ENCODE assay signal across 1 cellular context in the genomic region with DNA sequence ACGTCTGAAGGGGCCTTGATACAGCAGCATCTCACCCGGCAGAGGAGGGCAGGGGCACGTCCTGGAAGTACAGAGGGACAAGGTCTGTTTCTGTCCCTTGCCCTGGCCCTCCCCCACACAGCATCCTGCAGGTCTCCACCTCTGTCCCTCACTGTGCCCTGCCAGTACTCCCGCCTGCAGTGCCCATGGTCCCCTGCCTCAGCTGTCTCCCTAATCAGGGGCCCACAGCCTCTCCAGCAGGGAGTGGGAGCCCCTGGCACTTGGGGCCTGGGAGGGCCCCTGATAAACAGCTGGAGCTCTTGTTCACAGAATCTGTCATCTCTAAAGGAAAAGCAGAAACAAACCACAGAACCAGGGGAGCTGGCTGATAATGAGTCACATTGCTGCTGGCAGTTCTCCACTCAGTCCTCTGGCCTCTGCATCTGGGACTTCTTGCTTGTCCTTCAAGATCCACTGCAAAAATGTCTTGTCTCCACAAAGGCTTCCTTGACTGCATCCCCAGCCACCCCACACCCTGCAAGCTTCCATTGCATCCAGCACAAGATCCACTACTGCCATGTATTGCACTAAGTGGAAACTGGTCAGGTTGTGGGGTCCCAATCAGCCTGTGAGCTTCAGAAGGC.
A peak's percentile ranks its signal among the peaks of the same experiment; 100 is the strongest.
TF ChIP-seq lines count a peak whose summit lies in the region.

No MANE protein-coding gene starts in this region.

TF ChIP-seq in K562, 482 proteins besides CTCF, POLR2A, EP300 and RAD21 (continued from another document and continues in another):
- TF ChIP-seq, protein P1, sequence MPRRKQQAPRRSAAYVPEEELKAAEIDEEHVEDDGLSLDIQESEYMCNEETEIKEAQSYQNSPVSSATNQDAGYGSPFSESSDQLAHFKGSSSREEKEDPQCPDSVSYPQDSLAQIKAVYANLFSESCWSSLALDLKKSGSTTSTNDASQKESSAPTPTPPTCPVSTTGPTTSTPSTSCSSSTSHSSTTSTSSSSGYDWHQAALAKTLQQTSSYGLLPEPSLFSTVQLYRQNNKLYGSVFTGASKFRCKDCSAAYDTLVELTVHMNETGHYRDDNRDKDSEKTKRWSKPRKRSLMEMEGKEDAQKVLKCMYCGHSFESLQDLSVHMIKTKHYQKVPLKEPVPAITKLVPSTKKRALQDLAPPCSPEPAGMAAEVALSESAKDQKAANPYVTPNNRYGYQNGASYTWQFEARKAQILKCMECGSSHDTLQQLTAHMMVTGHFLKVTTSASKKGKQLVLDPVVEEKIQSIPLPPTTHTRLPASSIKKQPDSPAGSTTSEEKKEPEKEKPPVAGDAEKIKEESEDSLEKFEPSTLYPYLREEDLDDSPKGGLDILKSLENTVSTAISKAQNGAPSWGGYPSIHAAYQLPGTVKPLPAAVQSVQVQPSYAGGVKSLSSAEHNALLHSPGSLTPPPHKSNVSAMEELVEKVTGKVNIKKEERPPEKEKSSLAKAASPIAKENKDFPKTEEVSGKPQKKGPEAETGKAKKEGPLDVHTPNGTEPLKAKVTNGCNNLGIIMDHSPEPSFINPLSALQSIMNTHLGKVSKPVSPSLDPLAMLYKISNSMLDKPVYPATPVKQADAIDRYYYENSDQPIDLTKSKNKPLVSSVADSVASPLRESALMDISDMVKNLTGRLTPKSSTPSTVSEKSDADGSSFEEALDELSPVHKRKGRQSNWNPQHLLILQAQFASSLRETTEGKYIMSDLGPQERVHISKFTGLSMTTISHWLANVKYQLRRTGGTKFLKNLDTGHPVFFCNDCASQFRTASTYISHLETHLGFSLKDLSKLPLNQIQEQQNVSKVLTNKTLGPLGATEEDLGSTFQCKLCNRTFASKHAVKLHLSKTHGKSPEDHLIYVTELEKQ (CRISPR knock-in tag; IDR thresholded peaks at IDR 0.05): no peak
- TF ChIP-seq ZNF311 (CRISPR knock-in tag; IDR thresholded peaks at IDR 0.05) (peak; percentile 82), MEIS2 (IDR thresholded peaks at IDR 0.05; ENCODE audit: partially characterized antibody) (peak; percentile 95), TCF7 (IDR thresholded peaks at IDR 0.05; ENCODE audit: borderline replicate concordance) (no peak; the same call in 1 of the 2 replicates), PHF20 (IDR thresholded peaks at IDR 0.05; ENCODE audit: partially characterized antibody) (peak; percentile 46), NCOA2 (IDR thresholded peaks at IDR 0.05; ENCODE audit: partially characterized antibody in 2 of 2) (no peak), GABPB2 (CRISPR knock-in tag; conservative IDR thresholded peaks at IDR 0.05) (no peak), ZNF354B (CRISPR knock-in tag; IDR thresholded peaks at IDR 0.05) (0 out of 2 replicates have a peak, but pooled peaks have one; percentile 2), ZNF507 (tag; conservative IDR thresholded peaks at IDR 0.05) (no peak), NUFIP1 (IDR thresholded peaks at IDR 0.05; ENCODE audit: partially characterized antibody) (peak; percentile 86), U2AF2 (optimal IDR thresholded peaks at IDR 0.05; ENCODE audit: low read depth, low read length) (no peak), SMARCA4 (IDR thresholded peaks at IDR 0.05) (peak; percentile 99), ZNF589 (CRISPR knock-in tag; IDR thresholded peaks at IDR 0.05; ENCODE audit: low read depth) (peak; percentile 91), ZNF444 (CRISPR knock-in tag; IDR thresholded peaks at IDR 0.05) (peak; percentile 90), KLF16 (IDR thresholded peaks at IDR 0.05) (peak; percentile 99), ZNF785 (CRISPR knock-in tag; IDR thresholded peaks at IDR 0.05) (no peak), ILK (tag; IDR thresholded peaks at IDR 0.05; ENCODE audit: borderline replicate concordance, low read depth) (no peak), ZNF347 (CRISPR knock-in tag; IDR thresholded peaks at IDR 0.05; ENCODE audit: low read depth) (peak; percentile 77; the same call in 1 of the 2 replicates), SMAD1 (IDR thresholded peaks at IDR 0.05; ENCODE audit: low read depth, low read length, partially characterized antibody) (peak; percentile 80), POU5F1 (IDR thresholded peaks at IDR 0.05; ENCODE audit: borderline replicate concordance, low read depth, low read length, partially characterized antibody) (no peak), TRIM28 (IDR thresholded peaks at IDR 0.05) (peak; percentile 74; the same call in 1 of the 2 replicates), ZNF274 (IDR thresholded peaks at IDR 0.05; ENCODE audit: borderline replicate concordance, low read depth, low read length) (peak; percentile 86; the same call in 1 of the 2 replicates), POLR3G (IDR thresholded peaks at IDR 0.05; ENCODE audit: extremely low read depth, insufficient read length, insufficient replicate concordance) (no peak), TCF3 (CRISPR knock-in tag; IDR thresholded peaks at IDR 0.05) (peak; percentile 100)
- TF ChIP-seq, protein P2, sequence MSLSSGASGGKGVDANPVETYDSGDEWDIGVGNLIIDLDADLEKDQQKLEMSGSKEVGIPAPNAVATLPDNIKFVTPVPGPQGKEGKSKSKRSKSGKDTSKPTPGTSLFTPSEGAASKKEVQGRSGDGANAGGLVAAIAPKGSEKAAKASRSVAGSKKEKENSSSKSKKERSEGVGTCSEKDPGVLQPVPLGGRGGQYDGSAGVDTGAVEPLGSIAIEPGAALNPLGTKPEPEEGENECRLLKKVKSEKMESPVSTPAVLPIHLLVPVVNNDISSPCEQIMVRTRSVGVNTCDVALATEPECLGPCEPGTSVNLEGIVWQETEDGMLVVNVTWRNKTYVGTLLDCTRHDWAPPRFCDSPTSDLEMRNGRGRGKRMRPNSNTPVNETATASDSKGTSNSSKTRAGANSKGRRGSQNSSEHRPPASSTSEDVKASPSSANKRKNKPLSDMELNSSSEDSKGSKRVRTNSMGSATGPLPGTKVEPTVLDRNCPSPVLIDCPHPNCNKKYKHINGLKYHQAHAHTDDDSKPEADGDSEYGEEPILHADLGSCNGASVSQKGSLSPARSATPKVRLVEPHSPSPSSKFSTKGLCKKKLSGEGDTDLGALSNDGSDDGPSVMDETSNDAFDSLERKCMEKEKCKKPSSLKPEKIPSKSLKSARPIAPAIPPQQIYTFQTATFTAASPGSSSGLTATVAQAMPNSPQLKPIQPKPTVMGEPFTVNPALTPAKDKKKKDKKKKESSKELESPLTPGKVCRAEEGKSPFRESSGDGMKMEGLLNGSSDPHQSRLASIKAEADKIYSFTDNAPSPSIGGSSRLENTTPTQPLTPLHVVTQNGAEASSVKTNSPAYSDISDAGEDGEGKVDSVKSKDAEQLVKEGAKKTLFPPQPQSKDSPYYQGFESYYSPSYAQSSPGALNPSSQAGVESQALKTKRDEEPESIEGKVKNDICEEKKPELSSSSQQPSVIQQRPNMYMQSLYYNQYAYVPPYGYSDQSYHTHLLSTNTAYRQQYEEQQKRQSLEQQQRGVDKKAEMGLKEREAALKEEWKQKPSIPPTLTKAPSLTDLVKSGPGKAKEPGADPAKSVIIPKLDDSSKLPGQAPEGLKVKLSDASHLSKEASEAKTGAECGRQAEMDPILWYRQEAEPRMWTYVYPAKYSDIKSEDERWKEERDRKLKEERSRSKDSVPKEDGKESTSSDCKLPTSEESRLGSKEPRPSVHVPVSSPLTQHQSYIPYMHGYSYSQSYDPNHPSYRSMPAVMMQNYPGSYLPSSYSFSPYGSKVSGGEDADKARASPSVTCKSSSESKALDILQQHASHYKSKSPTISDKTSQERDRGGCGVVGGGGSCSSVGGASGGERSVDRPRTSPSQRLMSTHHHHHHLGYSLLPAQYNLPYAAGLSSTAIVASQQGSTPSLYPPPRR (CRISPR knock-in tag; IDR thresholded peaks at IDR 0.05; ENCODE audit: borderline replicate concordance): no peak
- TF ChIP-seq, protein P3, sequence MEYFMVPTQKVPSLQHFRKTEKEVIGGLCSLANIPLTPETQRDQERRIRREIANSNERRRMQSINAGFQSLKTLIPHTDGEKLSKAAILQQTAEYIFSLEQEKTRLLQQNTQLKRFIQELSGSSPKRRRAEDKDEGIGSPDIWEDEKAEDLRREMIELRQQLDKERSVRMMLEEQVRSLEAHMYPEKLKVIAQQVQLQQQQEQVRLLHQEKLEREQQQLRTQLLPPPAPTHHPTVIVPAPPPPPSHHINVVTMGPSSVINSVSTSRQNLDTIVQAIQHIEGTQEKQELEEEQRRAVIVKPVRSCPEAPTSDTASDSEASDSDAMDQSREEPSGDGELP (CRISPR knock-in tag; IDR thresholded peaks at IDR 0.05; ENCODE audit: borderline replicate concordance): peak; percentile 100
- TF ChIP-seq, protein P4, sequence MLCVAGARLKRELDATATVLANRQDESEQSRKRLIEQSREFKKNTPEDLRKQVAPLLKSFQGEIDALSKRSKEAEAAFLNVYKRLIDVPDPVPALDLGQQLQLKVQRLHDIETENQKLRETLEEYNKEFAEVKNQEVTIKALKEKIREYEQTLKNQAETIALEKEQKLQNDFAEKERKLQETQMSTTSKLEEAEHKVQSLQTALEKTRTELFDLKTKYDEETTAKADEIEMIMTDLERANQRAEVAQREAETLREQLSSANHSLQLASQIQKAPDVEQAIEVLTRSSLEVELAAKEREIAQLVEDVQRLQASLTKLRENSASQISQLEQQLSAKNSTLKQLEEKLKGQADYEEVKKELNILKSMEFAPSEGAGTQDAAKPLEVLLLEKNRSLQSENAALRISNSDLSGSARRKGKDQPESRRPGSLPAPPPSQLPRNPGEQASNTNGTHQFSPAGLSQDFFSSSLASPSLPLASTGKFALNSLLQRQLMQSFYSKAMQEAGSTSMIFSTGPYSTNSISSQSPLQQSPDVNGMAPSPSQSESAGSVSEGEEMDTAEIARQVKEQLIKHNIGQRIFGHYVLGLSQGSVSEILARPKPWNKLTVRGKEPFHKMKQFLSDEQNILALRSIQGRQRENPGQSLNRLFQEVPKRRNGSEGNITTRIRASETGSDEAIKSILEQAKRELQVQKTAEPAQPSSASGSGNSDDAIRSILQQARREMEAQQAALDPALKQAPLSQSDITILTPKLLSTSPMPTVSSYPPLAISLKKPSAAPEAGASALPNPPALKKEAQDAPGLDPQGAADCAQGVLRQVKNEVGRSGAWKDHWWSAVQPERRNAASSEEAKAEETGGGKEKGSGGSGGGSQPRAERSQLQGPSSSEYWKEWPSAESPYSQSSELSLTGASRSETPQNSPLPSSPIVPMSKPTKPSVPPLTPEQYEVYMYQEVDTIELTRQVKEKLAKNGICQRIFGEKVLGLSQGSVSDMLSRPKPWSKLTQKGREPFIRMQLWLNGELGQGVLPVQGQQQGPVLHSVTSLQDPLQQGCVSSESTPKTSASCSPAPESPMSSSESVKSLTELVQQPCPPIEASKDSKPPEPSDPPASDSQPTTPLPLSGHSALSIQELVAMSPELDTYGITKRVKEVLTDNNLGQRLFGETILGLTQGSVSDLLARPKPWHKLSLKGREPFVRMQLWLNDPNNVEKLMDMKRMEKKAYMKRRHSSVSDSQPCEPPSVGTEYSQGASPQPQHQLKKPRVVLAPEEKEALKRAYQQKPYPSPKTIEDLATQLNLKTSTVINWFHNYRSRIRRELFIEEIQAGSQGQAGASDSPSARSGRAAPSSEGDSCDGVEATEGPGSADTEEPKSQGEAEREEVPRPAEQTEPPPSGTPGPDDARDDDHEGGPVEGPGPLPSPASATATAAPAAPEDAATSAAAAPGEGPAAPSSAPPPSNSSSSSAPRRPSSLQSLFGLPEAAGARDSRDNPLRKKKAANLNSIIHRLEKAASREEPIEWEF (CRISPR knock-in tag; IDR thresholded peaks at IDR 0.05): peak; percentile 96
- TF ChIP-seq, protein P5, sequence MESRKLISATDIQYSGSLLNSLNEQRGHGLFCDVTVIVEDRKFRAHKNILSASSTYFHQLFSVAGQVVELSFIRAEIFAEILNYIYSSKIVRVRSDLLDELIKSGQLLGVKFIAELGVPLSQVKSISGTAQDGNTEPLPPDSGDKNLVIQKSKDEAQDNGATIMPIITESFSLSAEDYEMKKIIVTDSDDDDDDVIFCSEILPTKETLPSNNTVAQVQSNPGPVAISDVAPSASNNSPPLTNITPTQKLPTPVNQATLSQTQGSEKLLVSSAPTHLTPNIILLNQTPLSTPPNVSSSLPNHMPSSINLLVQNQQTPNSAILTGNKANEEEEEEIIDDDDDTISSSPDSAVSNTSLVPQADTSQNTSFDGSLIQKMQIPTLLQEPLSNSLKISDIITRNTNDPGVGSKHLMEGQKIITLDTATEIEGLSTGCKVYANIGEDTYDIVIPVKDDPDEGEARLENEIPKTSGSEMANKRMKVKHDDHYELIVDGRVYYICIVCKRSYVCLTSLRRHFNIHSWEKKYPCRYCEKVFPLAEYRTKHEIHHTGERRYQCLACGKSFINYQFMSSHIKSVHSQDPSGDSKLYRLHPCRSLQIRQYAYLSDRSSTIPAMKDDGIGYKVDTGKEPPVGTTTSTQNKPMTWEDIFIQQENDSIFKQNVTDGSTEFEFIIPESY (CRISPR knock-in tag; IDR thresholded peaks at IDR 0.05): peak; percentile 68
- TF ChIP-seq, protein P6, sequence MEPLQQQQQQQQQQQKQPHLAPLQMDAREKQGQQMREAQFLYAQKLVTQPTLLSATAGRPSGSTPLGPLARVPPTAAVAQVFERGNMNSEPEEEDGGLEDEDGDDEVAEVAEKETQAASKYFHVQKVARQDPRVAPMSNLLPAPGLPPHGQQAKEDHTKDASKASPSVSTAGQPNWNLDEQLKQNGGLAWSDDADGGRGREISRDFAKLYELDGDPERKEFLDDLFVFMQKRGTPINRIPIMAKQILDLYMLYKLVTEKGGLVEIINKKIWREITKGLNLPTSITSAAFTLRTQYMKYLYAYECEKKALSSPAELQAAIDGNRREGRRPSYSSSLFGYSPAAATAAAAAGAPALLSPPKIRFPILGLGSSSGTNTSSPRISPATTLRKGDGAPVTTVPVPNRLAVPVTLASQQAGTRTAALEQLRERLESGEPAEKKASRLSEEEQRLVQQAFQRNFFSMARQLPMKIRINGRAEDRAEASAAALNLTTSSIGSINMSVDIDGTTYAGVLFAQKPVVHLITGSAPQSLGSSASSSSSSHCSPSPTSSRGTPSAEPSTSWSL (CRISPR knock-in tag; IDR thresholded peaks at IDR 0.05; ENCODE audit: borderline replicate concordance): peak; percentile 82; the same call in 1 of the 2 replicates
- TF ChIP-seq, protein P7, sequence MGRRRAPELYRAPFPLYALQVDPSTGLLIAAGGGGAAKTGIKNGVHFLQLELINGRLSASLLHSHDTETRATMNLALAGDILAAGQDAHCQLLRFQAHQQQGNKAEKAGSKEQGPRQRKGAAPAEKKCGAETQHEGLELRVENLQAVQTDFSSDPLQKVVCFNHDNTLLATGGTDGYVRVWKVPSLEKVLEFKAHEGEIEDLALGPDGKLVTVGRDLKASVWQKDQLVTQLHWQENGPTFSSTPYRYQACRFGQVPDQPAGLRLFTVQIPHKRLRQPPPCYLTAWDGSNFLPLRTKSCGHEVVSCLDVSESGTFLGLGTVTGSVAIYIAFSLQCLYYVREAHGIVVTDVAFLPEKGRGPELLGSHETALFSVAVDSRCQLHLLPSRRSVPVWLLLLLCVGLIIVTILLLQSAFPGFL (CRISPR knock-in tag; IDR thresholded peaks at IDR 0.05): 0 out of 2 replicates have a peak, but pooled peaks have one; percentile 55
- TF ChIP-seq, protein P8, sequence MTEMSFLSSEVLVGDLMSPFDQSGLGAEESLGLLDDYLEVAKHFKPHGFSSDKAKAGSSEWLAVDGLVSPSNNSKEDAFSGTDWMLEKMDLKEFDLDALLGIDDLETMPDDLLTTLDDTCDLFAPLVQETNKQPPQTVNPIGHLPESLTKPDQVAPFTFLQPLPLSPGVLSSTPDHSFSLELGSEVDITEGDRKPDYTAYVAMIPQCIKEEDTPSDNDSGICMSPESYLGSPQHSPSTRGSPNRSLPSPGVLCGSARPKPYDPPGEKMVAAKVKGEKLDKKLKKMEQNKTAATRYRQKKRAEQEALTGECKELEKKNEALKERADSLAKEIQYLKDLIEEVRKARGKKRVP (CRISPR knock-in tag; IDR thresholded peaks at IDR 0.05): peak; percentile 82
